In the genomic region with DNA sequence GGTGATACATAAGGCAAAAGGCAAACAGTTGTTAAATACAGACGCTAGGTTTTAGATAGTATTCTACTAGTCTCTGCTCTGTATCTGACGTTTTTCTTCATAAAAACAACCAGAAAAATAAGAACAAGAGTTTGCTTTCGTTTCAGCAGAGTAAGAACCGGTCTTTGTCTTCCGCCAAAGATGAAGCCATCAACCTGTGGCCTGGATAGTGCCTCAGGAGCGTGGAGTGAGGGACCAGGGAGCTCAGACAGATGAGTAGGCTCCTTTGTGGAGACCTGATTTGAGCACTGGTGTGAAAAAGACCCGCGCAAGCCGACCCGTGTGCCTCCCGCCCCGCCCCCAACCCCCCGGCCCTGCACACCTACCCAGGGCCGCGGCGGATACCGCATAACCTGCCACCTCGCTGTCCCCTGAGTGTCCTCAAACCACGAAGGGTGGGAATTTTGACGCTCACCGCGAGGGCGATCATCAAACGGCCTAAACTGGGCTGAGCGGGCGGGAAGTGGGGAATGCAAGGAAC, we compare ENCODE assay signal across 8 cellular contexts. TPM values are rescaled to one million over a fixed set of nuclear protein-coding genes. Genes with fewer than 3 reads are reported as not detected.
DNase-seq lines count a peak whose midpoint lies in the region; ATAC-seq and TF ChIP-seq lines count a peak whose summit lies in the region.

No MANE protein-coding gene starts in this region.

- ATAC-seq in right lobe of liver (peak; percentile 6 to 13 (median 11)), aorta (ENCODE audit: low FRiP score) (peak; percentile 11), GM18520 (IDR thresholded peaks at IDR 0.05; ENCODE audit: unreplicated experiment) (no peak)

- TF ChIP-seq CTCF in AG09309 (IDR thresholded peaks at IDR 0.05; ENCODE audit: control insufficient read depth, insufficient read depth, low read depth, low read length, missing control alignments) (no peak), HFF-Myc (IDR thresholded peaks at IDR 0.05; ENCODE audit: low read depth, low read length, missing control alignments) (no peak), mammary epithelial cell (conservative IDR thresholded peaks at IDR 0.05 in 1 of 2, IDR thresholded peaks at IDR 0.05 in 1 of 2; ENCODE audit: extremely low read depth in 1 of 2, insufficient read depth in 1 of 2, low read depth in 1 of 2, low read length in 2 of 2) (no peak), right lobe of liver (IDR thresholded peaks at IDR 0.05) (no peak)

- H4K20me1 ChIP-seq in mammary epithelial cell (ENCODE audit: insufficient read depth, low read length), result no peaks in the 10 kb centered on the region

- H3K4me1 ChIP-seq in mammary epithelial cell (ENCODE audit: insufficient read depth, low read length), result peaks cover 28% of the 10 kb centered on the region
- peaks cover 0 to 9% (median 0%) of the 10 kb centered on the region in 4 donors for H3K4me1 ChIP-seq in right lobe of liver
- no peaks in the 10 kb centered on the region for H3K4me1 ChIP-seq in aorta (ENCODE audit: control insufficient read depth in 1 of 2, insufficient read depth in 2 of 2, low read length in 2 of 2)

- H3K4me2 ChIP-seq in mammary epithelial cell (ENCODE audit: insufficient read depth, low read depth, low read length), result peak overlapping the region; percentile 96

- CTCF ChIA-PET in mammary epithelial cell (lab: Charles Lee; ENCODE audit: low non-redundant PET), result no interaction called here

- DNase-seq in AG09309 (ENCODE audit: low read depth) (no peak), HFF-Myc (ENCODE audit: extremely low read depth, low read depth) (no peak), mammary epithelial cell (no peak), right lobe of liver (peak in 1 of 3 donors; percentile 25), aorta (peak; percentile 50 to 75), NCI-H1417 (lab: John Stamatoyannopoulos, UW) (no peak), globus pallidus (ENCODE audit: low spot score) (no peak)

- in situ Hi-C loops in mammary epithelial cell (cut with MboI; ENCODE audit: low sequenced_read_pairs in 2 of 2), result no loop called here

- no TSS peak for BruUV-seq in mammary epithelial cell (replicated peaks; lab: Mats Ljungman, UMichigan)

- H3K79me2 ChIP-seq in mammary epithelial cell (ENCODE audit: insufficient read depth, low read length), result no peaks in the 10 kb centered on the region

- TF ChIP-seq POLR2A in right lobe of liver (IDR thresholded peaks at IDR 0.05), result no peak

- intact Hi-C loops in mammary epithelial cell (cut with micrococcal nuclease), result no loop called here
- intact Hi-C loops in right lobe of liver (cut with DNase I), result no loop called here
- intact Hi-C loops in aorta (cut with DNase I), result no loop called here

- peak overlapping the region; percentile 90 for H2AFZ ChIP-seq in mammary epithelial cell (ENCODE audit: low read depth, low read length)

- WGBS in mammary epithelial cell (ENCODE audit: low coverage, missing lambda C conversion rate), result 19% methylated on average over 14 of the region's 26 CpGs
- 48% methylated on average over 6 of the region's 26 CpGs for WGBS in right lobe of liver (ENCODE audit: insufficient coverage, low coverage, low lambda C conversion rate, missing lambda C conversion rate)
- WGBS in aorta, 2 donors, result 35 to 51% methylated on average over 26 of the region's 26 CpGs

- no peaks in the 10 kb centered on the region for H3K27me3 ChIP-seq in mammary epithelial cell (ENCODE audit: insufficient read depth, low read length)
- H3K27me3 ChIP-seq in right lobe of liver, result peaks cover 0 to 6% of the 10 kb centered on the region in 2 donors
- H3K27me3 ChIP-seq in aorta (ENCODE audit: control insufficient read depth in 1 of 2, insufficient read depth in 2 of 2, low read length in 1 of 2), result no peaks in the 10 kb centered on the region

- H3K4me3 ChIP-seq in AG09309 (ENCODE audit: control insufficient read depth, low read depth, low read length) (peak overlapping the region; percentile 96), HFF-Myc (replicated peaks; ENCODE audit: low read depth, low read length) (peak overlapping the region; percentile 94), mammary epithelial cell (replicated peaks in 1 of 3; ENCODE audit: insufficient read depth in 1 of 3, low read depth in 2 of 3, low read length in 3 of 3) (peak overlapping the region; percentile 24 to 82 (median 66)), right lobe of liver (peak overlapping the region; percentile 51 to 61 (median 58)), aorta (ENCODE audit: low read length in 2 of 2) (peak overlapping the region; percentile 60 to 90)

- no peaks in the 10 kb centered on the region for H3K36me3 ChIP-seq in mammary epithelial cell (ENCODE audit: insufficient read depth, low read length)
- H3K36me3 ChIP-seq in right lobe of liver, result no peaks in the 10 kb centered on the region
- H3K36me3 ChIP-seq in aorta (ENCODE audit: control insufficient read depth in 1 of 2, insufficient read depth in 2 of 2, low read length in 1 of 2), result no peaks in the 10 kb centered on the region

- H3K9me3 ChIP-seq in mammary epithelial cell (replicated peaks; ENCODE audit: insufficient read depth, low read length) (no peaks in the 10 kb centered on the region), right lobe of liver (no peaks in the 10 kb centered on the region), aorta (ENCODE audit: control insufficient read depth, low read length) (no peaks in the 10 kb centered on the region)

- H3K9ac ChIP-seq in mammary epithelial cell (ENCODE audit: insufficient read depth, low read length), result no peak overlapping the region

- dilution Hi-C loops in mammary epithelial cell (cut with HindIII; ENCODE audit: low sequenced_read_pairs), result no loop called here

- H3K27ac ChIP-seq in mammary epithelial cell (ENCODE audit: insufficient read depth, low read depth, low read length) (no peak overlapping the region), right lobe of liver (no peak overlapping the region), aorta (ENCODE audit: low read depth in 1 of 2, low read length in 2 of 2) (peak overlapping the region in 1 of 2 donors; percentile 56)

RNA-seq across cellular contexts. Expression of a gene that starts 1.0 kb away (rescaled TPM):
- total RNA-seq in mammary epithelial cell, result 10 to 100 TPM; 26.4 to 44.8 TPM
- 7.1 TPM for polyA plus RNA-seq in mammary epithelial cell
- polyA minus RNA-seq in mammary epithelial cell, result 53.8 TPM
- total RNA-seq in right lobe of liver, result 10 to 100 TPM; 42.3 to 60.2 (median 51.1) TPM
- 10 to 100 TPM; 56.4 to 76.8 TPM for total RNA-seq in aorta
- 10 to 100 TPM; 31.7 to 55.4 TPM for polyA plus RNA-seq in aorta

Comparison
In these comparisons a context has a peak if more than half of its experiments do, and no peak if none do; other contexts are left out.
1. DNase-seq: peak in aorta (2 of 2); none in AG09309 (single experiment), HFF-Myc (single experiment), mammary epithelial cell (single experiment), NCI-H1417 (0 of 3) and globus pallidus (single experiment).
2. Peak in every context shown above with its lines, with median percentiles within 50 percentile points of each other: H3K4me3 ChIP-seq.